1 cellular context compared by ENCODE assay signal in the genomic region with DNA sequence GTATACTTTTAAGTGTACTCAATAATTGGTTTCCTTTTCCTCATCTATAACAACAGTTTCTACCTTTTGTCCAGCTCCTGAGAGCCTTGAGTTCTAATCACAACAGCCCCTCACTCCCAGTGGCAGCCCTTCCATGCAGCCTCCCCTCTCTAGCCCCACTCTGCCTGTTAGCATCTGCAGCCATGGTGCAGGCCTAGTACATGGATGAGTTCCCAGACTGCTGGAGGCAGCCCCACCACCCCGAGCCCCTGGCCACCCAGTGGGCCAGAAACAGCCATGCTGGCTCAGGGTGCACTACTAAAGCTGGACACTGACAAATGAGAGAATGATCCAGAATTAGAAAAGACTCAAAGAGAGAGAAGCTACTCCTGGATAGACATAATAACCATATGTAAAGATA.
TF ChIP-seq lines count a peak whose summit lies in the region.

No MANE protein-coding gene starts in this region.

TF ChIP-seq in HepG2, 621 proteins besides CTCF, POLR2A, EP300 and RAD21:
- TF ChIP-seq ZNF781 (CRISPR knock-in tag; IDR thresholded peaks at IDR 0.05; ENCODE audit: borderline replicate concordance, not compliant biosample characterization) (no peak), FOSL2 (CRISPR knock-in tag; IDR thresholded peaks at IDR 0.05) (no peak), ZNF501 (CRISPR knock-in tag; IDR thresholded peaks at IDR 0.05) (no peak), MTERF4 (CRISPR knock-in tag; IDR thresholded peaks at IDR 0.05) (no peak), ZNF138 (CRISPR knock-in tag; IDR thresholded peaks at IDR 0.05; ENCODE audit: low read depth) (no peak), MAZ (IDR thresholded peaks at IDR 0.05; ENCODE audit: borderline replicate concordance, low read depth, low read length) (no peak), MAZ (CRISPR knock-in tag; IDR thresholded peaks at IDR 0.05; ENCODE audit: low read depth) (no peak), SMARCE1 (IDR thresholded peaks at IDR 0.05; ENCODE audit: borderline replicate concordance) (no peak), JARID2 (CRISPR knock-in tag; IDR thresholded peaks at IDR 0.05; ENCODE audit: insufficient replicate concordance) (no peak), SYNCRIP (IDR thresholded peaks at IDR 0.05; ENCODE audit: insufficient read depth, low read depth, low read length) (no peak), ZNF234 (CRISPR knock-in tag; conservative IDR thresholded peaks at IDR 0.05) (no peak), ZNF549 (CRISPR knock-in tag; IDR thresholded peaks at IDR 0.05) (no peak), NR3C1 (CRISPR knock-in tag; IDR thresholded peaks at IDR 0.05) (no peak), KDM4B (CRISPR knock-in tag; IDR thresholded peaks at IDR 0.05) (no peak), HOXA9 (CRISPR knock-in tag; IDR thresholded peaks at IDR 0.05; ENCODE audit: borderline replicate concordance) (no peak), CREM (IDR thresholded peaks at IDR 0.05) (no peak), CREM (CRISPR knock-in tag; IDR thresholded peaks at IDR 0.05) (no peak), SNAPC2 (CRISPR knock-in tag; IDR thresholded peaks at IDR 0.05) (no peak), HNF4G (IDR thresholded peaks at IDR 0.05; ENCODE audit: borderline replicate concordance, low read depth, low read length) (no peak), HNF4G (CRISPR knock-in tag; IDR thresholded peaks at IDR 0.05; ENCODE audit: borderline replicate concordance, low read depth) (no peak)
- TF ChIP-seq, protein P1, sequence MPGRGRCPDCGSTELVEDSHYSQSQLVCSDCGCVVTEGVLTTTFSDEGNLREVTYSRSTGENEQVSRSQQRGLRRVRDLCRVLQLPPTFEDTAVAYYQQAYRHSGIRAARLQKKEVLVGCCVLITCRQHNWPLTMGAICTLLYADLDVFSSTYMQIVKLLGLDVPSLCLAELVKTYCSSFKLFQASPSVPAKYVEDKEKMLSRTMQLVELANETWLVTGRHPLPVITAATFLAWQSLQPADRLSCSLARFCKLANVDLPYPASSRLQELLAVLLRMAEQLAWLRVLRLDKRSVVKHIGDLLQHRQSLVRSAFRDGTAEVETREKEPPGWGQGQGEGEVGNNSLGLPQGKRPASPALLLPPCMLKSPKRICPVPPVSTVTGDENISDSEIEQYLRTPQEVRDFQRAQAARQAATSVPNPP (CRISPR knock-in tag; IDR thresholded peaks at IDR 0.05): no peak
- TF ChIP-seq, protein P2, sequence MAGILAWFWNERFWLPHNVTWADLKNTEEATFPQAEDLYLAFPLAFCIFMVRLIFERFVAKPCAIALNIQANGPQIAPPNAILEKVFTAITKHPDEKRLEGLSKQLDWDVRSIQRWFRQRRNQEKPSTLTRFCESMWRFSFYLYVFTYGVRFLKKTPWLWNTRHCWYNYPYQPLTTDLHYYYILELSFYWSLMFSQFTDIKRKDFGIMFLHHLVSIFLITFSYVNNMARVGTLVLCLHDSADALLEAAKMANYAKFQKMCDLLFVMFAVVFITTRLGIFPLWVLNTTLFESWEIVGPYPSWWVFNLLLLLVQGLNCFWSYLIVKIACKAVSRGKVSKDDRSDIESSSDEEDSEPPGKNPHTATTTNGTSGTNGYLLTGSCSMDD (CRISPR knock-in tag; IDR thresholded peaks at IDR 0.05): no peak
